8 cellular contexts compared by ENCODE assay signal in genomic region chr10:130136214-130137076, GRCh38. TPM values are rescaled to one million over a fixed set of nuclear protein-coding genes. Genes with fewer than 3 reads are reported as not detected.
DNase-seq lines count a peak whose midpoint lies in the region; ATAC-seq, FAIRE-seq and TF ChIP-seq lines count a peak whose summit lies in the region.

GLRX3 (plus strand) TSS chr10:130136391; CDS start chr10:130136421, 30 bp downstream.

- ATAC-seq in GM19023 (IDR thresholded peaks at IDR 0.05; ENCODE audit: unreplicated experiment) (peak; percentile 88), HG03196 (IDR thresholded peaks at IDR 0.05; ENCODE audit: unreplicated experiment) (peak; percentile 85), HepG2 (peak; percentile 80)

- H3K36me3 ChIP-seq in HepG2 (replicated peaks in 1 of 2; ENCODE audit: control insufficient read depth in 1 of 2, insufficient read depth in 2 of 2, low read length in 2 of 2), result 0 out of 5 replicates have a peak, but pooled peaks cover 0 to under 1% of the 10 kb centered on the region in 2 experiments

- BruUV-seq in HepG2 (replicated peaks; lab: Mats Ljungman, UMichigan), result no TSS peak

- peaks cover 33% of the 10 kb centered on the region for H4K20me1 ChIP-seq in HepG2 (ENCODE audit: insufficient read depth, low read length)

- peak within 1 kb of the TSS; percentile 88 for H3K4me2 ChIP-seq in HepG2 (ENCODE audit: low read depth, low read length)

- H3K4me3 Mint-ChIP-seq in dendritic cell treated with granulocyte-macrophage colony-stimulating factor and Interleukin-4, amounts not matched to agents 40 ng/mL and 50 ng/mL, for 4 days, result peak within 1 kb of the TSS; percentile 99

- H3K9me3 ChIP-seq in HepG2 (ENCODE audit: low read length), result no peaks in the 10 kb centered on the region

- peak; percentile 89 for DNase-seq in Ammon's horn (ENCODE audit: low spot score)
- peak; percentile 17 for DNase-seq in NCI-H526 treated with DMSO at 0.1 percent for 48 hours (lab: John Stamatoyannopoulos, UW)
- DNase-seq in activated CD4-positive, alpha-beta T cell treated with anti-CD3 and anti-CD28 coated beads, Interleukin-2, amount 50 U/mL, for 4 hours, result peak; percentile 85 to 87
- DNase-seq in HepG2 (ENCODE audit: low spot score), result peak; percentile 68
- peak; percentile 94 for DNase-seq in stimulated activated CD4-positive, alpha-beta T cell treated with anti-CD3 and anti-CD28 coated beads, Interleukin-4, amount 100 ng/mL, for 1 hour

- H3K9me3 Mint-ChIP-seq in dendritic cell treated with granulocyte-macrophage colony-stimulating factor and Interleukin-4, amounts not matched to agents 40 ng/mL and 50 ng/mL, for 4 days, result no peaks in the 10 kb centered on the region

- H3K27ac ChIP-seq in HepG2 (ENCODE audit: extremely low read length, insufficient read depth, low read length), result peak within 1 kb of the TSS; percentile 81

- H3K9ac ChIP-seq in HepG2 (ENCODE audit: insufficient read depth, low read depth, low read length), result peak within 1 kb of the TSS; percentile 88

- 0 out of 2 replicates have a peak, but pooled peaks have one; percentile 3 for TF ChIP-seq CTCF in HepG2 (CRISPR knock-in tag; IDR thresholded peaks at IDR 0.05)

- in situ Hi-C loops in HepG2 (cut with HindIII; ENCODE audit: extremely low pct_ligation_motif_present, low pct_unique_long_range_greater_than_20kb), result no loop called here

- intact Hi-C loops in dendritic cell treated with granulocyte-macrophage colony-stimulating factor and Interleukin-4, amounts not matched to agents 40 ng/mL and 50 ng/mL, for 4 days (cut with micrococcal nuclease), result loop anchor here (1.0 to 10.0 kb wide), 2 partner anchors 25 to 672 kb away; partner anchors contain the start of gene MGMT
- intact Hi-C loops in HepG2 (cut with micrococcal nuclease; ENCODE audit: unreplicated experiment), result loop anchor here (1.0 kb wide), 1 partner anchor 26 kb away; the partner anchor contains the start of gene C10orf143

- TF ChIP-seq EP300 in HepG2 (IDR thresholded peaks at IDR 0.05; ENCODE audit: low read depth in 2 of 2, low read length in 2 of 2), result no peak
- no peak for TF ChIP-seq EP300 in HepG2 (CRISPR knock-in tag; IDR thresholded peaks at IDR 0.05; ENCODE audit: borderline replicate concordance)

- POLR2A ChIA-PET in HepG2 (lab: Yijun Ruan, JAX), result interaction anchor here (0.8 to 5.9 kb wide), 4 partner anchors 9 to 26 kb away, joined by 3 to 221 read pairs (median 4); partner anchors contain the start of gene C10orf143

- H3K27ac Mint-ChIP-seq in dendritic cell treated with granulocyte-macrophage colony-stimulating factor and Interleukin-4, amounts not matched to agents 40 ng/mL and 50 ng/mL, for 4 days, result peak within 1 kb of the TSS; percentile 89

- peak; percentile 26; the same call in 1 of the 2 replicates for TF ChIP-seq RAD21 in HepG2 (CRISPR knock-in tag; IDR thresholded peaks at IDR 0.05)

- peaks cover 49% of the 10 kb centered on the region for H3K79me2 ChIP-seq in HepG2 (ENCODE audit: insufficient read depth, low read length)

- H3K4me1 ChIP-seq in HepG2 (ENCODE audit: insufficient read depth, low read length), result peaks cover 55% of the 10 kb centered on the region

- peaks cover 0 to 13% of the 10 kb centered on the region in 2 experiments; a peak in 2 of 5 replicates for H3K27me3 ChIP-seq in HepG2 (ENCODE audit: control insufficient read depth in 1 of 2, insufficient read depth in 2 of 2, low read length in 2 of 2)

- no peak within 1 kb of the TSS for H2AFZ ChIP-seq in HepG2 (ENCODE audit: low read length)

- no peak for FAIRE-seq in HepG2 (lab: Jason Lieb, UNC)

- H3K36me3 Mint-ChIP-seq in dendritic cell treated with granulocyte-macrophage colony-stimulating factor and Interleukin-4, amounts not matched to agents 40 ng/mL and 50 ng/mL, for 4 days (ENCODE audit: low read depth), result peaks cover 21% of the 10 kb centered on the region

- peaks cover 23% of the 10 kb centered on the region for H3K27me3 Mint-ChIP-seq in dendritic cell treated with granulocyte-macrophage colony-stimulating factor and Interleukin-4, amounts not matched to agents 40 ng/mL and 50 ng/mL, for 4 days

- WGBS in HepG2 (ENCODE audit: low lambda C conversion rate), result 3% methylated on average over 7 of the region's 98 CpGs

- TF ChIP-seq POLR2A in HepG2 (IDR thresholded peaks at IDR 0.05; ENCODE audit: insufficient read depth in 1 of 2, low read depth in 2 of 2, low read length in 2 of 2), result peak; percentile 64 to 79; a peak in 3 of 4 replicates

- peaks cover 38% of the 10 kb centered on the region for H3K4me1 Mint-ChIP-seq in dendritic cell treated with granulocyte-macrophage colony-stimulating factor and Interleukin-4, amounts not matched to agents 40 ng/mL and 50 ng/mL, for 4 days (ENCODE audit: low read depth)

- peak within 1 kb of the TSS; percentile 66 to 90 (median 74) for H3K4me3 ChIP-seq in HepG2 (replicated peaks in 1 of 3; ENCODE audit: insufficient read depth in 1 of 3, low read depth in 2 of 3, low read length in 3 of 3)

- CTCF ChIA-PET in HepG2 (lab: Yijun Ruan, JAX; ENCODE audit: low intra/inter-chr PET ratio, low total read pairs), result no interaction called here

TF ChIP-seq in HepG2, 621 proteins besides CTCF, POLR2A, EP300 and RAD21 (continues in another document):
- no peak; the same call in 1 of the 2 replicates for TF ChIP-seq ZMYM4 (CRISPR knock-in tag; IDR thresholded peaks at IDR 0.05)
- peak; percentile 88 for TF ChIP-seq POLR2G (IDR thresholded peaks at IDR 0.05; ENCODE audit: low read depth, low read length)
- no peak for TF ChIP-seq MAF1 (CRISPR knock-in tag; IDR thresholded peaks at IDR 0.05; ENCODE audit: borderline replicate concordance)
- peak; percentile 50; the same call in 1 of the 2 replicates for TF ChIP-seq SATB2 (CRISPR knock-in tag; IDR thresholded peaks at IDR 0.05)
- no peak for TF ChIP-seq ZBTB3 (CRISPR knock-in tag; IDR thresholded peaks at IDR 0.05; ENCODE audit: borderline replicate concordance, low read depth)
- peak; percentile 39 for TF ChIP-seq TAF15 (IDR thresholded peaks at IDR 0.05; ENCODE audit: low read depth, low read length, poor library complexity, severe bottlenecking)
- TF ChIP-seq, protein P1, sequence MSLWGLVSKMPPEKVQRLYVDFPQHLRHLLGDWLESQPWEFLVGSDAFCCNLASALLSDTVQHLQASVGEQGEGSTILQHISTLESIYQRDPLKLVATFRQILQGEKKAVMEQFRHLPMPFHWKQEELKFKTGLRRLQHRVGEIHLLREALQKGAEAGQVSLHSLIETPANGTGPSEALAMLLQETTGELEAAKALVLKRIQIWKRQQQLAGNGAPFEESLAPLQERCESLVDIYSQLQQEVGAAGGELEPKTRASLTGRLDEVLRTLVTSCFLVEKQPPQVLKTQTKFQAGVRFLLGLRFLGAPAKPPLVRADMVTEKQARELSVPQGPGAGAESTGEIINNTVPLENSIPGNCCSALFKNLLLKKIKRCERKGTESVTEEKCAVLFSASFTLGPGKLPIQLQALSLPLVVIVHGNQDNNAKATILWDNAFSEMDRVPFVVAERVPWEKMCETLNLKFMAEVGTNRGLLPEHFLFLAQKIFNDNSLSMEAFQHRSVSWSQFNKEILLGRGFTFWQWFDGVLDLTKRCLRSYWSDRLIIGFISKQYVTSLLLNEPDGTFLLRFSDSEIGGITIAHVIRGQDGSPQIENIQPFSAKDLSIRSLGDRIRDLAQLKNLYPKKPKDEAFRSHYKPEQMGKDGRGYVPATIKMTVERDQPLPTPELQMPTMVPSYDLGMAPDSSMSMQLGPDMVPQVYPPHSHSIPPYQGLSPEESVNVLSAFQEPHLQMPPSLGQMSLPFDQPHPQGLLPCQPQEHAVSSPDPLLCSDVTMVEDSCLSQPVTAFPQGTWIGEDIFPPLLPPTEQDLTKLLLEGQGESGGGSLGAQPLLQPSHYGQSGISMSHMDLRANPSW (CRISPR knock-in tag; IDR thresholded peaks at IDR 0.05; ENCODE audit: borderline replicate concordance), result no peak
- no peak for TF ChIP-seq NONO (IDR thresholded peaks at IDR 0.05)
- peak; percentile 78 for TF ChIP-seq NONO (CRISPR knock-in tag; conservative IDR thresholded peaks at IDR 0.05)
- TF ChIP-seq ZNF18 (CRISPR knock-in tag; IDR thresholded peaks at IDR 0.05; ENCODE audit: insufficient replicate concordance), result peak; percentile 57

RNA-seq across cellular contexts. Expression of gene GLRX3, which starts in this region (rescaled TPM):
- total RNA-seq in HepG2 (2016; rRNA removed; fragmentation: Illumina TruSeq; extraction: Trizol), result 135 and 185 TPM in 2 replicates
- 53.2 and 56.2 TPM in 2 replicates for total RNA-seq in HepG2 (2016; cell fraction: cytosol; rRNA removed; fragmentation: Illumina TruSeq; extraction: Trizol; ENCODE audit: low read depth)
- total RNA-seq in HepG2 (2016; cell fraction: insoluble cytoplasmic fraction; rRNA removed; fragmentation: Illumina TruSeq; extraction: Trizol), result 139 and 200 TPM in 2 replicates
- total RNA-seq in HepG2 (2016; cell fraction: membrane; rRNA removed; fragmentation: Illumina TruSeq; extraction: Trizol), result 74.0 and 76.4 TPM in 2 replicates
- total RNA-seq in HepG2 (2016; cell fraction: nucleus; rRNA removed; fragmentation: Illumina TruSeq; extraction: Trizol), result 50.5 and 57.7 TPM in 2 replicates
- polyA plus RNA-seq in HepG2 (2011; rRNA removed), result 67.1 and 91.4 TPM in 2 replicates
- 51.8 and 58.2 TPM in 2 replicates for polyA plus RNA-seq in HepG2 (2011; cell fraction: cytosol; rRNA removed)
- polyA plus RNA-seq in HepG2 (2011; cell fraction: nucleus; rRNA removed), result 29.6 and 40.4 TPM in 2 replicates
- 91.5 and 92.8 TPM in 2 replicates for polyA plus RNA-seq in HepG2 (2012)
- 52.7 and 54.0 TPM in 2 replicates for polyA plus RNA-seq in HepG2 (2016; cell fraction: cytosol; fragmentation: Illumina TruSeq; extraction: Trizol; ENCODE audit: low read depth)
- 190 and 206 TPM in 2 replicates for polyA plus RNA-seq in HepG2 (2016; cell fraction: insoluble cytoplasmic fraction; fragmentation: Illumina TruSeq; extraction: Trizol; ENCODE audit: low read depth)
- 63.1 and 66.1 TPM in 2 replicates for polyA plus RNA-seq in HepG2 (2016; cell fraction: membrane; fragmentation: Illumina TruSeq; extraction: Trizol; ENCODE audit: low read depth)
- polyA plus RNA-seq in HepG2 (2016; cell fraction: nucleus; fragmentation: Illumina TruSeq; extraction: Trizol; ENCODE audit: insufficient read depth, low read depth), result 81.2 and 94.4 TPM in 2 replicates
- polyA minus RNA-seq in HepG2 (2011; rRNA and poly(A)+ RNA removed; ENCODE audit: low replicate concordance), result 14.1 and 28.5 TPM in 2 replicates
- 29.1 and 30.6 TPM in 2 replicates for polyA minus RNA-seq in HepG2 (2011; cell fraction: cytosol; rRNA and poly(A)+ RNA removed)
- 48.8 and 52.1 TPM in 2 replicates for polyA minus RNA-seq in HepG2 (2011; cell fraction: nucleus; rRNA and poly(A)+ RNA removed)

Comparison
In these comparisons a context has a peak if more than half of its experiments do, and no peak if none do; other contexts are left out.
1. Peak in every context shown above with its lines: DNase-seq, ATAC-seq, H3K4me3 ChIP-seq and H3K27ac ChIP-seq.
2. DNase-seq: peak in every context shown above with its lines; median percentile 94 in stimulated activated CD4-positive, alpha-beta T cell treated with anti-CD3 and anti-CD28 coated beads, Interleukin-4, amount 100 ng/mL, for 1 hour; 89 in Ammon's horn; 86 in activated CD4-positive, alpha-beta T cell treated with anti-CD3 and anti-CD28 coated beads, Interleukin-2, amount 50 U/mL, for 4 hours; 68 in HepG2; 17 in NCI-H526 treated with DMSO at 0.1 percent for 48 hours.